Comparison of ENCODE assay signal across 8 cellular contexts in genomic region chr19:6674868-6675305, GRCh38. TPM values are rescaled to one million over a fixed set of nuclear protein-coding genes. Genes with fewer than 3 reads are reported as not detected.
DNase-seq lines count a peak whose midpoint lies in the region; ATAC-seq and TF ChIP-seq lines count a peak whose summit lies in the region.

No MANE protein-coding gene starts in this region.

- ATAC-seq in HG02970 (IDR thresholded peaks at IDR 0.05; ENCODE audit: low FRiP score, unreplicated experiment), result peak; percentile 53
- peak; percentile 53 for ATAC-seq in left ventricle myocardium superior

- peak overlapping the region; percentile 15 for H3K4me3 ChIP-seq in GM12865 (ENCODE audit: low read depth, low read length)

- peak; percentile 93 for DNase-seq in GM12865 (ENCODE audit: low read depth)
- peak; percentile 85 for DNase-seq in SIG-M5 treated with dmso at 0.1 percent for 504 hours (lab: John Stamatoyannopoulos, UW; ENCODE audit: unreplicated experiment)
- peak; percentile 54 for DNase-seq in activated gamma-delta T cell (lab: John Stamatoyannopoulos, UW)
- peak; percentile 59 for DNase-seq in left ventricle myocardium superior
- DNase-seq in stimulated activated CD4-positive, alpha-beta T cell treated with anti-CD3 and anti-CD28 coated beads, Interleukin-1b, Interleukin-23, amount 100 ng/mL, for 4 hours (ENCODE audit: low read depth in 2 of 2), result peak; percentile 79 to 83
- DNase-seq in HuH-7.5 (ENCODE audit: low spot score), result no peak
- DNase-seq in NCI-H345 treated with DMSO at 0.1 percent for 48 hours (lab: John Stamatoyannopoulos, UW; ENCODE audit: unreplicated experiment), result no peak

- TF ChIP-seq CTCF in GM12865 (IDR thresholded peaks at IDR 0.05; ENCODE audit: insufficient read depth, low read depth, low read length, missing control alignments), result peak; percentile 22

- intact Hi-C loops in left ventricle myocardium superior (cut with micrococcal nuclease), result no loop called here

RNA-seq across cellular contexts. Expression of gene TNFSF14, which starts 4.9 kb away (rescaled TPM):
- total RNA-seq in left ventricle myocardium superior, result 1.5 TPM

RNA-seq across cellular contexts. Expression of gene C3, which starts 45.6 kb away (rescaled TPM):
- total RNA-seq in left ventricle myocardium superior, result 398 TPM

Comparison
In these comparisons a context has a peak if more than half of its experiments do, and no peak if none do; other contexts are left out.
1. DNase-seq: peak in GM12865 (single experiment), SIG-M5 treated with dmso at 0.1 percent for 504 hours (single experiment), activated gamma-delta T cell (single experiment), left ventricle myocardium superior (single experiment) and stimulated activated CD4-positive, alpha-beta T cell treated with anti-CD3 and anti-CD28 coated beads, Interleukin-1b, Interleukin-23, amount 100 ng/mL, for 4 hours (2 of 2); none in HuH-7.5 (single experiment) and NCI-H345 treated with DMSO at 0.1 percent for 48 hours (single experiment).